Comparison of ENCODE assay signal across 12 cellular contexts in genomic region chr2:20599861-20600461, GRCh38. TPM values are rescaled to one million over a fixed set of nuclear protein-coding genes. Genes with fewer than 3 reads are reported as not detected.
DNase-seq lines count a peak whose midpoint lies in the region; ATAC-seq, FAIRE-seq and TF ChIP-seq lines count a peak whose summit lies in the region.
"Had no signal": no experiment of that assay in that cellular context is flagged by ENCODE, and none has a peak within 500 bp of the region (broad histone marks: within the 10 kb centered on the region; RNA-seq: fewer than 3 reads in every experiment).

No MANE protein-coding gene starts in this region.

- FAIRE-seq in HepG2 (lab: Jason Lieb, UNC) (no peak), RCC 7860 (lab: Jason Lieb, UNC) (no peak)
- FAIRE-seq: GM12878, K562 had no signal

- in situ Hi-C loops in HAP-1 (cut with MboI; ENCODE audit: low sequenced_read_pairs), result no loop called here
- in situ Hi-C loops in HepG2 (cut with HindIII; ENCODE audit: extremely low pct_ligation_motif_present, low pct_unique_long_range_greater_than_20kb), result no loop called here
- in situ Hi-C loops in gastrocnemius medialis (cut with MboI; ENCODE audit: low sequenced_read_pairs in 4 of 4), result no loop called here

- no peak overlapping the region for H2AFZ ChIP-seq in HepG2 (ENCODE audit: low read length)
- no peak overlapping the region for H2AFZ ChIP-seq in OCI-LY7 (ENCODE audit: low read length)

- POLR2A ChIA-PET in HepG2 (lab: Yijun Ruan, JAX) (interaction anchor here (0.8 to 36.8 kb wide), 11 partner anchors 10 to 160 kb away, joined by 3 to 1537 read pairs (median 63); partner anchors contain the start of gene RHOB), OCI-LY7 (lab: Charles Lee) (interaction anchor here (0.6 to 1.2 kb wide), 2 partner anchors 14 to 26 kb away, joined by 3 read pairs; no protein-coding TSS in a partner anchor)

- no peaks in the 10 kb centered on the region for H3K9me3 Mint-ChIP-seq in chondrocyte (ENCODE audit: low read depth)
- H3K9me3 Mint-ChIP-seq: naive thymus-derived CD4-positive, alpha-beta T cell had no signal

- TF ChIP-seq POLR2A in HepG2 (IDR thresholded peaks at IDR 0.05; ENCODE audit: insufficient read depth in 1 of 2, low read depth in 2 of 2, low read length in 2 of 2), result no peak
- TF ChIP-seq POLR2A in gastrocnemius medialis (IDR thresholded peaks at IDR 0.05), result no peak

- no peaks in the 10 kb centered on the region for H3K9me2 ChIP-seq in OCI-LY7 (ENCODE audit: insufficient read depth, low read length)

- ATAC-seq in HepG2, result no peak
- no peak for ATAC-seq in gastrocnemius medialis
- ATAC-seq: GM12878; K562; naive thymus-derived CD4-positive, alpha-beta T cell had no signal

- no peaks in the 10 kb centered on the region for H4K20me1 ChIP-seq in HepG2 (ENCODE audit: insufficient read depth, low read length)
- peaks cover 2% of the 10 kb centered on the region; the same call in 1 of the 2 replicates for H4K20me1 ChIP-seq in OCI-LY7 (ENCODE audit: insufficient read depth, low read length)

- H3K27me3 Mint-ChIP-seq in chondrocyte (ENCODE audit: low read depth), result no peaks in the 10 kb centered on the region
- H3K27me3 Mint-ChIP-seq: naive thymus-derived CD4-positive, alpha-beta T cell had no signal

- TF ChIP-seq EP300 in HepG2 (IDR thresholded peaks at IDR 0.05; ENCODE audit: low read depth in 2 of 2, low read length in 2 of 2) (no peak), HepG2 (CRISPR knock-in tag; IDR thresholded peaks at IDR 0.05; ENCODE audit: borderline replicate concordance) (no peak)

- H3K4me3 ChIP-seq in HAP-1, result no peak overlapping the region
- H3K4me3 ChIP-seq in HepG2 (replicated peaks in 1 of 3; ENCODE audit: insufficient read depth in 1 of 3, low read depth in 2 of 3, low read length in 3 of 3), result no peak overlapping the region
- no peak overlapping the region for H3K4me3 ChIP-seq in gastrocnemius medialis
- H3K4me3 ChIP-seq in OCI-LY7 (ENCODE audit: low read depth, low read length, poor library complexity, severe bottlenecking), result no peak overlapping the region
- H3K4me3 ChIP-seq: GM12878, K562 had no signal

- TF ChIP-seq RAD21 in HepG2 (CRISPR knock-in tag; IDR thresholded peaks at IDR 0.05), result no peak

- no peak overlapping the region for H3K27ac Mint-ChIP-seq in chondrocyte (ENCODE audit: unreplicated experiment)
- H3K27ac Mint-ChIP-seq: naive thymus-derived CD4-positive, alpha-beta T cell had no signal

- intact Hi-C loops in HepG2 (cut with micrococcal nuclease; ENCODE audit: unreplicated experiment), result loop anchor here (1.0 to 10.0 kb wide), 2 partner anchors 35 to 405 kb away; no protein-coding TSS in a partner anchor
- intact Hi-C loops in gastrocnemius medialis (cut with DNase I; ENCODE audit: low total_unique reads), result loop anchor here (2.0 kb wide), 1 partner anchor 35 kb away; no protein-coding TSS in a partner anchor
- intact Hi-C loops in OCI-LY7 (cut with micrococcal nuclease; ENCODE audit: unreplicated experiment), result no loop called here

- peaks cover 2% of the 10 kb centered on the region for H3K36me3 Mint-ChIP-seq in chondrocyte (ENCODE audit: low read depth)

- no peak for TF ChIP-seq CTCF in chondrocyte (IDR thresholded peaks at IDR 0.05)
- no peak for TF ChIP-seq CTCF in HepG2 (CRISPR knock-in tag; IDR thresholded peaks at IDR 0.05)
- no peak for TF ChIP-seq CTCF in gastrocnemius medialis (IDR thresholded peaks at IDR 0.05 in 4 of 5, conservative IDR thresholded peaks at IDR 0.05 in 1 of 5)
- no peak for TF ChIP-seq CTCF in OCI-LY7 (conservative IDR thresholded peaks at IDR 0.05; ENCODE audit: low read length)

- CTCF ChIA-PET in HepG2 (lab: Yijun Ruan, JAX; ENCODE audit: low intra/inter-chr PET ratio, low total read pairs), result interaction anchor here (1.1 to 2.2 kb wide), 3 partner anchors 18 to 157 kb away, joined by 6 to 18 read pairs (median 7); no protein-coding TSS in a partner anchor
- CTCF ChIA-PET in OCI-LY7 (lab: Charles Lee; ENCODE audit: unreplicated experiment), result interaction anchor here (0.5 to 1.3 kb wide), 3 partner anchors 12 to 40 kb away, joined by 3 to 7 read pairs (median 4); no protein-coding TSS in a partner anchor

- H3K4me1 Mint-ChIP-seq in chondrocyte (ENCODE audit: low read depth), result peaks cover 40% of the 10 kb centered on the region

- H3K27ac ChIP-seq in HepG2 (ENCODE audit: extremely low read length, insufficient read depth, low read length) (peak overlapping the region; percentile 68), gastrocnemius medialis (peak overlapping the region; percentile 35 to 78 (median 58)), OCI-LY7 (ENCODE audit: low read depth, low read length, poor library complexity, severe bottlenecking) (no peak overlapping the region)

- peaks cover 22% of the 10 kb centered on the region for H3K4me1 ChIP-seq in HAP-1
- H3K4me1 ChIP-seq in HepG2 (ENCODE audit: insufficient read depth, low read length), result peaks cover 64% of the 10 kb centered on the region
- peaks cover 36 to 61% of the 10 kb centered on the region in 2 donors for H3K4me1 ChIP-seq in gastrocnemius medialis
- peaks cover 25% of the 10 kb centered on the region for H3K4me1 ChIP-seq in OCI-LY7 (ENCODE audit: insufficient read depth, low read length, poor library complexity, severe bottlenecking)

- no peaks in the 10 kb centered on the region for H3K36me3 ChIP-seq in HAP-1 (replicated peaks)
- no peaks in the 10 kb centered on the region for H3K36me3 ChIP-seq in HepG2 (replicated peaks in 1 of 2; ENCODE audit: control insufficient read depth in 1 of 2, insufficient read depth in 2 of 2, low read length in 2 of 2)
- no peaks in the 10 kb centered on the region for H3K36me3 ChIP-seq in gastrocnemius medialis
- no peaks in the 10 kb centered on the region for H3K36me3 ChIP-seq in OCI-LY7 (ENCODE audit: insufficient read depth, low read length)

- peaks cover 22% of the 10 kb centered on the region for H3K79me2 ChIP-seq in HepG2 (ENCODE audit: insufficient read depth, low read length)
- no peaks in the 10 kb centered on the region for H3K79me2 ChIP-seq in OCI-LY7 (ENCODE audit: insufficient read depth, low read depth, low read length)

- H3K27me3 ChIP-seq in HAP-1 (ENCODE audit: low read depth), result no peaks in the 10 kb centered on the region
- H3K27me3 ChIP-seq in HepG2 (ENCODE audit: control insufficient read depth in 1 of 2, insufficient read depth in 2 of 2, low read length in 2 of 2), result no peaks in the 10 kb centered on the region
- H3K27me3 ChIP-seq in gastrocnemius medialis, result no peaks in the 10 kb centered on the region

- no peak overlapping the region for H3K4me3 Mint-ChIP-seq in chondrocyte (ENCODE audit: unreplicated experiment)
- H3K4me3 Mint-ChIP-seq: naive thymus-derived CD4-positive, alpha-beta T cell had no signal

- DNase-seq in HAP-1 (ENCODE audit: low spot score in 2 of 2) (peak; percentile 55 to 65), chondrocyte (ENCODE audit: low spot score) (peak; percentile 18), HepG2 (ENCODE audit: low spot score) (no peak), gastrocnemius medialis (peak in 1 of 2 donors; percentile 12), SIG-M5 (lab: John Stamatoyannopoulos, UW) (no peak), RCC 7860 (ENCODE audit: low spot score) (no peak), OCI-LY7 (ENCODE audit: low spot score) (no peak), SKM-1 (lab: John Stamatoyannopoulos, UW; ENCODE audit: unreplicated experiment) (no peak)
- DNase-seq: naive thymus-derived CD4-positive, alpha-beta T cell; NCI-H226 had no signal

- BruUV-seq in HepG2 (replicated peaks; lab: Mats Ljungman, UMichigan) (no TSS peak), OCI-LY7 (replicated peaks; lab: Mats Ljungman, UMichigan) (no TSS peak)

- H3K4me2 ChIP-seq in HepG2 (ENCODE audit: low read depth, low read length) (no peak overlapping the region), OCI-LY7 (ENCODE audit: low read length) (no peak overlapping the region)

- WGBS in HepG2 (ENCODE audit: low lambda C conversion rate), result 99% methylated on average over 9 of the region's 10 CpGs

- H3K9ac ChIP-seq in HepG2 (ENCODE audit: insufficient read depth, low read depth, low read length), result peak overlapping the region; percentile 51

- no peaks in the 10 kb centered on the region for H3K9me3 ChIP-seq in HAP-1
- no peaks in the 10 kb centered on the region for H3K9me3 ChIP-seq in HepG2 (ENCODE audit: low read length)
- no peaks in the 10 kb centered on the region for H3K9me3 ChIP-seq in gastrocnemius medialis
- H3K9me3 ChIP-seq in OCI-LY7 (ENCODE audit: low read length), result no peaks in the 10 kb centered on the region

RNA-seq across cellular contexts. Expression of gene HS1BP3, which starts 50.9 kb away (rescaled TPM):
- total RNA-seq in chondrocyte, result 24.6 to 33.8 TPM (median 33.2 TPM) in 3 replicates
- 22.0 and 22.8 TPM in 2 replicates for total RNA-seq in HepG2 (2016; rRNA removed; fragmentation: Illumina TruSeq; extraction: Trizol)
- total RNA-seq in HepG2 (2016; cell fraction: cytosol; rRNA removed; fragmentation: Illumina TruSeq; extraction: Trizol; ENCODE audit: low read depth), result 4.7 and 4.9 TPM in 2 replicates
- total RNA-seq in HepG2 (2016; cell fraction: insoluble cytoplasmic fraction; rRNA removed; fragmentation: Illumina TruSeq; extraction: Trizol), result 18.5 and 23.5 TPM in 2 replicates
- 12.9 and 13.2 TPM in 2 replicates for total RNA-seq in HepG2 (2016; cell fraction: membrane; rRNA removed; fragmentation: Illumina TruSeq; extraction: Trizol)
- total RNA-seq in HepG2 (2016; cell fraction: nucleus; rRNA removed; fragmentation: Illumina TruSeq; extraction: Trizol), result 16.8 and 19.0 TPM in 2 replicates
- polyA plus RNA-seq in HepG2 (2011; rRNA removed), result 15.2 and 17.3 TPM in 2 replicates
- 9.2 and 11.9 TPM in 2 replicates for polyA plus RNA-seq in HepG2 (2011; cell fraction: cytosol; rRNA removed)
- 20.1 and 23.4 TPM in 2 replicates for polyA plus RNA-seq in HepG2 (2011; cell fraction: nucleus; rRNA removed)
- polyA plus RNA-seq in HepG2 (2012), result 13.4 and 14.5 TPM in 2 replicates
- 5.3 and 5.4 TPM in 2 replicates for polyA plus RNA-seq in HepG2 (2016; cell fraction: cytosol; fragmentation: Illumina TruSeq; extraction: Trizol; ENCODE audit: low read depth)
- 19.1 and 22.3 TPM in 2 replicates for polyA plus RNA-seq in HepG2 (2016; cell fraction: insoluble cytoplasmic fraction; fragmentation: Illumina TruSeq; extraction: Trizol; ENCODE audit: low read depth)
- 8.7 and 10.7 TPM in 2 replicates for polyA plus RNA-seq in HepG2 (2016; cell fraction: membrane; fragmentation: Illumina TruSeq; extraction: Trizol; ENCODE audit: low read depth)
- polyA plus RNA-seq in HepG2 (2016; cell fraction: nucleus; fragmentation: Illumina TruSeq; extraction: Trizol; ENCODE audit: insufficient read depth, low read depth), result 19.4 and 22.9 TPM in 2 replicates
- polyA minus RNA-seq in HepG2 (2011; rRNA and poly(A)+ RNA removed; ENCODE audit: low replicate concordance), result 14.3 and 29.5 TPM in 2 replicates
- polyA minus RNA-seq in HepG2 (2011; cell fraction: cytosol; rRNA and poly(A)+ RNA removed), result 11.9 and 13.8 TPM in 2 replicates
- polyA minus RNA-seq in HepG2 (2011; cell fraction: nucleus; rRNA and poly(A)+ RNA removed), result 28.6 and 28.8 TPM in 2 replicates
- 10 to 100 TPM; 16.6 to 26.9 (median 19.4) TPM for total RNA-seq in gastrocnemius medialis
- total RNA-seq in OCI-LY7 (2014; rRNA removed; shearing (Covaris generic)), result 9.5 and 10.6 TPM in 2 replicates
- 15.0 and 15.2 TPM in 2 replicates for total RNA-seq in OCI-LY7 (2022)

Comparison
In these comparisons a context has a peak if more than half of its experiments do, and no peak if none do; other contexts are left out.
1. DNase-seq: peak in HAP-1 (2 of 2) and chondrocyte (single experiment); none in HepG2 (single experiment), SIG-M5 (single experiment), RCC 7860 (single experiment), OCI-LY7 (single experiment) and SKM-1 (single experiment).